In the genomic region with DNA sequence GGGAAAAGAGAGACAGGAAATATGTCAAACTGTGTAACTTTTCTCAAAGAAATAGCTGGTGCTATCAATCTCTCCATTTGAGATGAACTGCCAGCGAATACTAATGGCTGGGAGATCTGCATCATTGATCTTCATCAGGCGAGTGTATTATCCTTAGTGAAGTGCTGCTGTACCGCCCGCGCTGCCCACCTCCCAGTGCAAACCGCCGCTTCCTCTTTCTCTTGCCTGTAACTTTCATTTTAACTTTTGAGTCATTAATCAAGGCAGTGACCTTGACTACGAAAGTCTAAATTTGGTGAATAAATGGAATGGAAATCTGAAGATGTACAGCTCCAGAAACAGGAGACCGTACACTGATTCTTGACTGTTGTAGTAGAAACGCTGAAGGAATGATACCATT, we compare ENCODE assay signal across 11 cellular contexts.
DNase-seq lines count a peak whose midpoint lies in the region; ATAC-seq and TF ChIP-seq lines count a peak whose summit lies in the region.
"Had no signal": no experiment of that assay in that cellular context is flagged by ENCODE, and none has a peak within 500 bp of the region (broad histone marks: within the 10 kb centered on the region; RNA-seq: fewer than 3 reads in every experiment).

No MANE protein-coding gene starts in this region.

- no peaks in the 10 kb centered on the region for H3K9me3 ChIP-seq in ascending aorta
- H3K9me3 ChIP-seq: transverse colon had no signal

- peak; percentile 98 for ATAC-seq in GM18511 (IDR thresholded peaks at IDR 0.05; ENCODE audit: unreplicated experiment)
- ATAC-seq in GM21619 (IDR thresholded peaks at IDR 0.05; ENCODE audit: unreplicated experiment) = peak; percentile 69
- ATAC-seq in HG03439 (IDR thresholded peaks at IDR 0.05; ENCODE audit: unreplicated experiment) = peak; percentile 63
- no peak for ATAC-seq in HG03045 (IDR thresholded peaks at IDR 0.05; ENCODE audit: unreplicated experiment)

- TF ChIP-seq CTCF in ascending aorta (IDR thresholded peaks at IDR 0.05) = no peak

- H3K27me3 ChIP-seq in ascending aorta = no peaks in the 10 kb centered on the region
- H3K27me3 ChIP-seq: transverse colon had no signal

- H3K36me3 ChIP-seq in ascending aorta = no peaks in the 10 kb centered on the region
- H3K36me3 ChIP-seq: transverse colon had no signal

- H3K4me1 ChIP-seq in ascending aorta = peaks cover 0 to 5% of the 10 kb centered on the region in 2 donors
- H3K4me1 ChIP-seq: transverse colon had no signal

- H3K27ac ChIP-seq in ascending aorta = no peak overlapping the region
- H3K27ac ChIP-seq: transverse colon had no signal

- DNase-seq in ascending aorta (ENCODE audit: low spot score in 2 of 2) (no peak), hepatic stellate cell (ENCODE audit: low spot score) (no peak), SIG-M5 (lab: John Stamatoyannopoulos, UW) (no peak), AG08395 (ENCODE audit: low spot score) (no peak)
- DNase-seq: NCI-H1436, SHP77 treated with DMSO at 0.1 percent for 48 hours, transverse colon had no signal

- intact Hi-C loops in ascending aorta (cut with DNase I) = loop anchor here (10.0 kb wide), 1 partner anchor 153 kb away; no protein-coding TSS in a partner anchor

- H3K4me3 ChIP-seq in ascending aorta = peak overlapping the region; percentile 45 to 59
- H3K4me3 ChIP-seq: transverse colon had no signal
